ENCODE assay signal across 13 cellular contexts in the genomic region with DNA sequence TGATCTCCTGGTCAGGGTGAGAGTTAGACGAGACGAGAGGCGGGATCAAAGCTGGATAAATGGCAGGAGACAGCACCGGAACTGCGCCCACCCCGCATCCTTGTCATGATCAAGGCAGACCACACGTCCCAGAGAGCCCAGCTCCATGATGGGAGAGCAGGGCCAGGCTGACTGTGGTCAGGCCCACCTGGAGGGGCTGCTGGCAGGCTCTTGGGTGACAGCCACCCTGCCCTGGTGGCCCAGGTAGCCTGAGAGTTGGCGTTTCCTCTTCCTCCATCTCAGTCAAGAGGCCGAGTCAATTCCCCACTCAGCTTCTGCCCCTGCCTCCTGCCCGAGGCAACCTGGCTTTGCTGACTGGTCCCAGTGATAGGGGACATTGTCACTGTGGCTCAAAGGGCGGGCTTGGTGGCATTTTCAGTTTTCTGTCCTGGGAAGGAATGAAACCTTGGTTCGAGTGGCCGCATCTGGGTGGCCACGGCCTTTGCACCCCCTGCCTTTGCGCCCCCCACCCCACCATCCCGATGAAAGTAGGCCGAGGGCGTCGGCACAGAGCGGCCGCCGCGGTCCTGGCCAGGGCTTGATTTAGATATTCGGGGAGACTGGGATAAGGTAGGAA.
DNase-seq lines count a peak whose midpoint lies in the region; TF ChIP-seq lines count a peak whose summit lies in the region.
"Had no signal": no experiment of that assay in that cellular context is flagged by ENCODE, and none has a peak within 500 bp of the region (broad histone marks: within the 10 kb centered on the region; RNA-seq: fewer than 3 reads in every experiment).

No MANE protein-coding gene starts in this region.

- intact Hi-C loops in MCF 10A (cut with micrococcal nuclease), result no loop called here

- H3K9ac ChIP-seq in rectal smooth muscle tissue (ENCODE audit: low read length), result peak overlapping the region; percentile 38

- H3K36me3 ChIP-seq in right atrium auricular region (peaks cover 45% of the 10 kb centered on the region), rectal smooth muscle tissue (ENCODE audit: control insufficient read depth, insufficient read depth, low read length) (peaks cover 16% of the 10 kb centered on the region)

- H3K27ac ChIP-seq in right atrium auricular region (peak overlapping the region; percentile 97 to 99), rectal smooth muscle tissue (ENCODE audit: low read depth, low read length) (peak overlapping the region; percentile 74)

- H3K27me3 ChIP-seq in right atrium auricular region, result no peaks in the 10 kb centered on the region
- H3K27me3 ChIP-seq in rectal smooth muscle tissue (ENCODE audit: control insufficient read depth, insufficient read depth, low read length), result no peaks in the 10 kb centered on the region

- H3K4me3 ChIP-seq in AG09309 (ENCODE audit: control insufficient read depth, low read depth, low read length), result peak overlapping the region; percentile 88
- H3K4me3 ChIP-seq in right atrium auricular region, result peak overlapping the region in 1 of 2 donors; percentile 35
- peak overlapping the region; percentile 0 for H3K4me3 ChIP-seq in rectal smooth muscle tissue (ENCODE audit: low read length)

- no peak for DNase-seq in AG09309 (ENCODE audit: low read depth)
- DNase-seq in MCF 10A (ENCODE audit: unreplicated experiment), result no peak
- DNase-seq in right atrium auricular region (ENCODE audit: low spot score), result no peak
- no peak for DNase-seq in stimulated activated naive CD4-positive, alpha-beta T cell treated with Interleukin-2 at 50 U/mL for 16 hours (lab: John Stamatoyannopoulos, UW)
- no peak for DNase-seq in activated effector memory CD4-positive, alpha-beta T cell treated with Interleukin-2 at 50 U/mL for 16 hours
- DNase-seq in NCI-H2107 (lab: John Stamatoyannopoulos, UW), result no peak
- no peak for DNase-seq in NCI-H1930 (lab: John Stamatoyannopoulos, UW)
- DNase-seq: activated T-cell treated with anti-CD3 and anti-CD28 coated beads, Interleukin-2, amount 50 U/mL, for 48 hours; GF-D8 had no signal

- peaks cover 94% of the 10 kb centered on the region for H3K36me3 Mint-ChIP-seq in MCF 10A (ENCODE audit: insufficient read depth, unreplicated experiment)
- H3K36me3 Mint-ChIP-seq: natural killer cell treated with Interleukin-12 subunit alpha and Interleukin-12 subunit beta and Interleukin-15 and Interleukin-18, amount 100 ng/mL, for 72 hours had no signal

- peaks cover 40% of the 10 kb centered on the region for H3K4me1 Mint-ChIP-seq in MCF 10A (ENCODE audit: insufficient read depth, unreplicated experiment)
- H3K4me1 Mint-ChIP-seq: B cell had no signal

- TF ChIP-seq CTCF in AG09309 (IDR thresholded peaks at IDR 0.05; ENCODE audit: control insufficient read depth, insufficient read depth, low read depth, low read length, missing control alignments) (no peak), MCF 10A (IDR thresholded peaks at IDR 0.05; ENCODE audit: unreplicated experiment) (no peak), right atrium auricular region (IDR thresholded peaks at IDR 0.05) (no peak)

- no peaks in the 10 kb centered on the region for H3K9me3 Mint-ChIP-seq in MCF 10A (ENCODE audit: unreplicated experiment)
- H3K9me3 Mint-ChIP-seq: central memory CD8-positive, alpha-beta T cell; natural killer cell treated with Interleukin-12 subunit alpha and Interleukin-12 subunit beta and Interleukin-15 and Interleukin-18, amount 100 ng/mL, for 72 hours had no signal

- CTCF ChIA-PET in MCF 10A (lab: Yijun Ruan, JAX), result interaction anchor here (0.5 to 1.9 kb wide), 4 partner anchors 11 to 225 kb away, joined by 3 to 14 read pairs (median 4); no protein-coding TSS in a partner anchor

- no TSS peak for BruUV-seq in MCF 10A (replicated peaks; lab: Mats Ljungman, UMichigan)

- H3K9me3 ChIP-seq in right atrium auricular region, result no peaks in the 10 kb centered on the region

- H3K27me3 Mint-ChIP-seq in MCF 10A (ENCODE audit: insufficient read depth, unreplicated experiment), result no peaks in the 10 kb centered on the region
- H3K27me3 Mint-ChIP-seq: B cell; central memory CD8-positive, alpha-beta T cell; natural killer cell treated with Interleukin-12 subunit alpha and Interleukin-12 subunit beta and Interleukin-15 and Interleukin-18, amount 100 ng/mL, for 72 hours had no signal

- H3K4me1 ChIP-seq in right atrium auricular region, result peaks cover under 1 to 100% of the 10 kb centered on the region in 2 donors
- H3K4me1 ChIP-seq in rectal smooth muscle tissue (ENCODE audit: control insufficient read depth, insufficient read depth, low read length), result peaks cover 76% of the 10 kb centered on the region

- POLR2A ChIA-PET in MCF 10A (lab: Yijun Ruan, JAX), result interaction anchor here (0.5 to 11.7 kb wide), 10 partner anchors 11 to 178 kb away, joined by 3 to 456 read pairs (median 6); partner anchors contain the start of gene TTC38

- peak overlapping the region; percentile 96 for H3K4me3 Mint-ChIP-seq in MCF 10A (ENCODE audit: unreplicated experiment)
- H3K4me3 Mint-ChIP-seq: B cell; central memory CD8-positive, alpha-beta T cell; natural killer cell treated with Interleukin-12 subunit alpha and Interleukin-12 subunit beta and Interleukin-15 and Interleukin-18, amount 100 ng/mL, for 72 hours had no signal

- H3K27ac Mint-ChIP-seq in MCF 10A (ENCODE audit: low read depth, unreplicated experiment), result peak overlapping the region; percentile 79
- H3K27ac Mint-ChIP-seq: B cell; natural killer cell treated with Interleukin-12 subunit alpha and Interleukin-12 subunit beta and Interleukin-15 and Interleukin-18, amount 100 ng/mL, for 72 hours had no signal
